Comparison of ENCODE assay signal across 23 cellular contexts in the genomic region with DNA sequence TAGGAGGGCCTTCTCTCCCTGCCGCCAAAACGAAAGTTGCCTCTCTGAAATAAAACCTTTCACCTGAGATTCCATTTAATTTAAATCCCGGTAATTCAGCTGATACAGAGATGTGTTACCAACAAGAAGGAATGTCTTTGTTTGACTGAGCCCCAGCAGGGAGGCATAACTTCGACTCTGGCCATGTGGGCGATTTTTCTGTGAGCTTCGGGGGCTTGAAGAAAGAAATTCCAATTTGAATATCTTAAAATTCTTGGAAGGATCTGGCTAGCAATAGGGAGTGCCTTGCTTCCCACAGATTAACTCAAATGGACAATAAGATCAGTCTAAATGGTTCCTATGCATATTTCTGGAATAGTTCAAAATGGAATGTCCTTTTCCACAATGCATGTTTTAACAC.
A peak's percentile ranks its signal among the peaks of the same experiment; 100 is the strongest.
DNase-seq lines count a peak whose midpoint lies in the region; ATAC-seq and TF ChIP-seq lines count a peak whose summit lies in the region.
"Had no signal": no experiment of that assay in that cellular context is flagged by ENCODE, and none has a peak within 500 bp of the region (broad histone marks: within the 10 kb centered on the region; RNA-seq: fewer than 3 reads in every experiment).

No MANE protein-coding gene starts in this region.

- H3K9me2 ChIP-seq in Loucy (replicated peaks; ENCODE audit: low read depth, low read length), result no peaks in the 10 kb centered on the region

- WGBS in ectodermal cell, 2 experiments, result 77 to 81% methylated on average over 6 of the region's 6 CpGs

- H3K36me3 ChIP-seq in Loucy (ENCODE audit: insufficient read depth, low read length) (no peaks in the 10 kb centered on the region), ectodermal cell (ENCODE audit: control insufficient read depth, insufficient read depth, low read length) (no peaks in the 10 kb centered on the region)
- H3K36me3 ChIP-seq: Peyer's patch had no signal

- peaks cover under 1% of the 10 kb centered on the region for H3K36me3 Mint-ChIP-seq in neural crest cell (ENCODE audit: low read depth)
- H3K36me3 Mint-ChIP-seq: CD14-positive monocyte; CD8-positive, alpha-beta memory T cell had no signal

- H3K27ac Mint-ChIP-seq in neural crest cell (ENCODE audit: unreplicated experiment), result peak overlapping the region; percentile 13
- H3K27ac Mint-ChIP-seq: B cell, CD14-positive monocyte had no signal

- no peak overlapping the region for H3K9ac ChIP-seq in Loucy (ENCODE audit: low read depth, low read length, poor library complexity, severe bottlenecking)

- no peaks in the 10 kb centered on the region for H3F3A ChIP-seq in Loucy (ENCODE audit: low read depth)

- H4K20me1 ChIP-seq in Loucy (ENCODE audit: insufficient read depth, low read length, poor library complexity, severe bottlenecking), result no peaks in the 10 kb centered on the region

- H3K79me2 ChIP-seq in Loucy (ENCODE audit: insufficient read depth, low read length), result no peaks in the 10 kb centered on the region

- no peak overlapping the region for H3K4me2 ChIP-seq in Loucy (ENCODE audit: low read depth, low read length, poor library complexity, severe bottlenecking)

- TF ChIP-seq CTCF in Loucy (conservative IDR thresholded peaks at IDR 0.05; ENCODE audit: low read length) (no peak), neural crest cell (conservative IDR thresholded peaks at IDR 0.05) (no peak)

- H3K4me3 ChIP-seq in Loucy (ENCODE audit: low read length, poor library complexity, severe bottlenecking) (no peak overlapping the region), ectodermal cell (ENCODE audit: insufficient read depth, low read depth, low read length) (no peak overlapping the region)
- H3K4me3 ChIP-seq: Peyer's patch had no signal

- peaks cover 18% of the 10 kb centered on the region for H3K4me1 Mint-ChIP-seq in neural crest cell
- H3K4me1 Mint-ChIP-seq: B cell; CD8-positive, alpha-beta memory T cell had no signal

- peak overlapping the region; percentile 40 for H3K27ac ChIP-seq in ectodermal cell (ENCODE audit: insufficient read depth, low read depth, low read length, poor library complexity, severe bottlenecking)
- H3K27ac ChIP-seq: Peyer's patch had no signal

- no peak for DNase-seq in neural crest cell (ENCODE audit: low read depth, low spot score)
- DNase-seq in NCI-H1930 (lab: John Stamatoyannopoulos, UW), result no peak
- no peak for DNase-seq in hippocampal formation (lab: John Stamatoyannopoulos, UW)
- DNase-seq in KBM-7, result no peak
- DNase-seq: CD8-positive, alpha-beta memory T cell; DMS79 treated with DMSO at 0.1 percent for 48 hours; H7; KG1; MM.1S; NCI-H2081 treated with DMSO at 0.1 percent for 48 hours; NCI-H2171; NCI-H226; NCI-H510A; NCI-H69; OCI-M1; Peyer's patch; SHP77 treated with DMSO at 0.1 percent for 48 hours; T-helper 1 cell had no signal

- peak overlapping the region; percentile 62 for H2AFZ ChIP-seq in Loucy (ENCODE audit: low read length)

- peaks cover 10% of the 10 kb centered on the region for H3K9me3 Mint-ChIP-seq in neural crest cell

- no peaks in the 10 kb centered on the region for H3K27me3 ChIP-seq in Loucy (ENCODE audit: insufficient read depth, low read length, poor library complexity, severe bottlenecking)
- H3K27me3 ChIP-seq in ectodermal cell (ENCODE audit: control insufficient read depth, insufficient read depth, low read length, poor library complexity, severe bottlenecking), result no peaks in the 10 kb centered on the region
- H3K27me3 ChIP-seq: Peyer's patch had no signal

- no peaks in the 10 kb centered on the region for H3K27me3 Mint-ChIP-seq in neural crest cell (ENCODE audit: low read depth)

- no peak for ATAC-seq in GM18870 (IDR thresholded peaks at IDR 0.05; ENCODE audit: unreplicated experiment)

- H3K9me3 ChIP-seq in Loucy (ENCODE audit: insufficient read depth, low read depth, low read length) (no peaks in the 10 kb centered on the region), ectodermal cell (ENCODE audit: control insufficient read depth, low read length) (no peaks in the 10 kb centered on the region)
- H3K9me3 ChIP-seq: Peyer's patch had no signal

- H3K4me1 ChIP-seq in Loucy (ENCODE audit: insufficient read depth, low read length, poor library complexity, severe bottlenecking) (peaks cover 11% of the 10 kb centered on the region), ectodermal cell (ENCODE audit: control insufficient read depth, insufficient read depth, low read length) (peaks cover 5% of the 10 kb centered on the region)
- H3K4me1 ChIP-seq: Peyer's patch had no signal

- no peak overlapping the region for H3K4me3 Mint-ChIP-seq in neural crest cell
- H3K4me3 Mint-ChIP-seq: B cell; CD14-positive monocyte; CD8-positive, alpha-beta memory T cell had no signal

- in situ Hi-C loops in KBM-7 (cut with MboI; ENCODE audit: low pct_unique_long_range_greater_than_20kb, low sequenced_read_pairs), result no loop called here
